10 cellular contexts compared by ENCODE assay signal in genomic region chr10:42934351-42934811, GRCh38.
A peak's percentile ranks its signal among the peaks of the same experiment; 100 is the strongest.
DNase-seq lines count a peak whose midpoint lies in the region; ATAC-seq lines count a peak whose summit lies in the region.
"Had no signal": no experiment of that assay in that cellular context is flagged by ENCODE, and none has a peak within 500 bp of the region (broad histone marks: within the 10 kb centered on the region; RNA-seq: fewer than 3 reads in every experiment).

No MANE protein-coding gene starts in this region.

- peaks cover 60% of the 10 kb centered on the region for H3K27me3 Mint-ChIP-seq in activated naive CD4-positive, alpha-beta T cell treated with anti-CD3 and anti-CD28 coated beads, Interleukin-2, amount 10 ng/mL, durations not matched to agents 7 days and 5 days

- peaks cover 2% of the 10 kb centered on the region for H3K9me3 ChIP-seq in iPS-18c (ENCODE audit: control insufficient read depth, insufficient read depth, low read length)

- H3K27ac Mint-ChIP-seq in activated naive CD4-positive, alpha-beta T cell treated with anti-CD3 and anti-CD28 coated beads, Interleukin-2, amount 10 ng/mL, durations not matched to agents 7 days and 5 days, result no peak overlapping the region
- H3K27ac Mint-ChIP-seq in activated naive CD4-positive, alpha-beta T cell treated with anti-CD3 and anti-CD28 coated beads, Interleukin-2, amount 50 U/mL, for 72 hours, result peak overlapping the region in 1 of 2 donors; percentile 76
- no peak overlapping the region for H3K27ac Mint-ChIP-seq in stimulated activated effector memory CD8-positive, alpha-beta T cell treated with anti-CD3 and anti-CD28 coated beads, Interleukin-12 subunit alpha, Interleukin-12 subunit beta, amount 100 ng/mL, for 72 hours
- H3K27ac Mint-ChIP-seq: IgD-negative memory B cell had no signal

- no peaks in the 10 kb centered on the region for H3K9me3 Mint-ChIP-seq in activated naive CD4-positive, alpha-beta T cell treated with anti-CD3 and anti-CD28 coated beads, Interleukin-2, amount 10 ng/mL, durations not matched to agents 7 days and 5 days
- no peaks in the 10 kb centered on the region for H3K9me3 Mint-ChIP-seq in activated naive CD4-positive, alpha-beta T cell treated with anti-CD3 and anti-CD28 coated beads, Interleukin-2, amount 50 U/mL, for 72 hours
- no peaks in the 10 kb centered on the region for H3K9me3 Mint-ChIP-seq in stimulated activated effector memory CD8-positive, alpha-beta T cell treated with anti-CD3 and anti-CD28 coated beads, Interleukin-12 subunit alpha, Interleukin-12 subunit beta, amount 100 ng/mL, for 72 hours

- CTCF ChIA-PET in activated naive CD4-positive, alpha-beta T cell treated with anti-CD3 and anti-CD28 coated beads, Interleukin-2, amount 10 ng/mL, durations not matched to agents 7 days and 5 days (lab: Charles Lee), result no interaction called here

- no peak for ATAC-seq in activated naive CD4-positive, alpha-beta T cell treated with anti-CD3 and anti-CD28 coated beads, Interleukin-2, amount 50 U/mL, for 72 hours
- ATAC-seq in stimulated activated effector memory CD8-positive, alpha-beta T cell treated with anti-CD3 and anti-CD28 coated beads, Interleukin-12 subunit alpha, Interleukin-12 subunit beta, amount 100 ng/mL, for 72 hours, result no peak
- ATAC-seq in HG03280 (IDR thresholded peaks at IDR 0.05; ENCODE audit: unreplicated experiment) (no peak), GM21360 (IDR thresholded peaks at IDR 0.05; ENCODE audit: unreplicated experiment) (no peak)

- no peaks in the 10 kb centered on the region for H3K36me3 Mint-ChIP-seq in activated naive CD4-positive, alpha-beta T cell treated with anti-CD3 and anti-CD28 coated beads, Interleukin-2, amount 10 ng/mL, durations not matched to agents 7 days and 5 days
- H3K36me3 Mint-ChIP-seq in activated naive CD4-positive, alpha-beta T cell treated with anti-CD3 and anti-CD28 coated beads, Interleukin-2, amount 50 U/mL, for 72 hours, result no peaks in the 10 kb centered on the region
- H3K36me3 Mint-ChIP-seq in stimulated activated effector memory CD8-positive, alpha-beta T cell treated with anti-CD3 and anti-CD28 coated beads, Interleukin-12 subunit alpha, Interleukin-12 subunit beta, amount 100 ng/mL, for 72 hours, result no peaks in the 10 kb centered on the region
- H3K36me3 Mint-ChIP-seq: IgD-negative memory B cell had no signal

- peak overlapping the region; percentile 69 for H3K4me3 Mint-ChIP-seq in activated naive CD4-positive, alpha-beta T cell treated with anti-CD3 and anti-CD28 coated beads, Interleukin-2, amount 10 ng/mL, durations not matched to agents 7 days and 5 days
- peak overlapping the region; percentile 59 for H3K4me3 Mint-ChIP-seq in stimulated activated effector memory CD8-positive, alpha-beta T cell treated with anti-CD3 and anti-CD28 coated beads, Interleukin-12 subunit alpha, Interleukin-12 subunit beta, amount 100 ng/mL, for 72 hours

- H3K4me3 ChIP-seq in iPS-18c (ENCODE audit: insufficient read depth, low read depth, low read length), result peak overlapping the region; percentile 41; the same call in 1 of the 2 replicates

- peaks cover 14% of the 10 kb centered on the region for H3K4me1 Mint-ChIP-seq in activated naive CD4-positive, alpha-beta T cell treated with anti-CD3 and anti-CD28 coated beads, Interleukin-2, amount 10 ng/mL, durations not matched to agents 7 days and 5 days
- peaks cover 22% of the 10 kb centered on the region for H3K4me1 Mint-ChIP-seq in stimulated activated effector memory CD8-positive, alpha-beta T cell treated with anti-CD3 and anti-CD28 coated beads, Interleukin-12 subunit alpha, Interleukin-12 subunit beta, amount 100 ng/mL, for 72 hours

- no peak for DNase-seq in activated naive CD4-positive, alpha-beta T cell treated with anti-CD3 and anti-CD28 coated beads, Interleukin-2, amount 10 ng/mL, durations not matched to agents 7 days and 5 days
- DNase-seq in activated naive CD4-positive, alpha-beta T cell treated with anti-CD3 and anti-CD28 coated beads, Interleukin-2, amount 50 U/mL, for 72 hours (ENCODE audit: low spot score in 2 of 2), result no peak
- DNase-seq in SHP77 (lab: John Stamatoyannopoulos, UW) (peak; percentile 60 to 70), NCI-H526 (lab: John Stamatoyannopoulos, UW) (no peak)
- DNase-seq in stimulated activated effector memory CD8-positive, alpha-beta T cell treated with anti-CD3 and anti-CD28 coated beads, Interleukin-12 subunit alpha, Interleukin-12 subunit beta, amount 100 ng/mL, for 72 hours (ENCODE audit: low spot score in 2 of 2), result no peak
- DNase-seq: foreskin fibroblast had no signal

Comparison
In these comparisons a context has a peak if more than half of its experiments do, and no peak if none do; other contexts are left out.
1. DNase-seq: peak in SHP77 (2 of 2); none in activated naive CD4-positive, alpha-beta T cell treated with anti-CD3 and anti-CD28 coated beads, Interleukin-2, amount 10 ng/mL, durations not matched to agents 7 days and 5 days (single experiment), activated naive CD4-positive, alpha-beta T cell treated with anti-CD3 and anti-CD28 coated beads, Interleukin-2, amount 50 U/mL, for 72 hours (0 of 2), stimulated activated effector memory CD8-positive, alpha-beta T cell treated with anti-CD3 and anti-CD28 coated beads, Interleukin-12 subunit alpha, Interleukin-12 subunit beta, amount 100 ng/mL, for 72 hours (0 of 2) and NCI-H526 (0 of 2).